In the genomic region with DNA sequence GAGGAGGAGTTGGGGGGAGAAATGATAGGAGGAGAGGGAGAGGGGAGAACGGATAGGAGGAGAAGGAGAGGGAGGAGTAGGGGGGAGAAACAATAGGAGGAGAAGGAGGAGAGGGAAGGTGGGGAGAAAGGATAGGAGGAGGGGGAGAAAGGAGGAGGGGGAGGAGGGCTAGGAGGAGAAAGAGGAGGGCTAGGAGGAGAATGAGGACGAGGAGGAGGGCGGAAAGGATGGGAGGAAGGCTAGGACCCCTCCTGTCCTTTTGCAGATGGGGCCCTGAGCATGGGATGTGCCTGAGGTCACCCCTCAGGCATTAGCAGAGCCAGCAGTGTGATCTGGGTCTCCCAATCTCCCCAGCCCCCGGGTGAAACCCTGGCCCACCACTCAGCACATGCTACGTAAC, we compare ENCODE assay signal across 22 cellular contexts. TPM values are rescaled to one million over a fixed set of nuclear protein-coding genes. Genes with fewer than 3 reads are reported as not detected.
"Had no signal": no experiment of that assay in that cellular context is flagged by ENCODE, and none has a peak within 500 bp of the region (broad histone marks: within the 10 kb centered on the region; RNA-seq: fewer than 3 reads in every experiment).

No MANE protein-coding gene starts in this region.

- H3K27ac Mint-ChIP-seq: activated CD4-positive, alpha-beta memory T cell treated with anti-CD3 and anti-CD28 coated beads for 36 hours; activated CD4-positive, alpha-beta T cell treated with anti-CD3 and anti-CD28 coated beads for 36 hours; activated CD8-positive, alpha-beta memory T cell treated with anti-CD3 and anti-CD28 coated beads, Interleukin-2, amount 10 ng/mL, durations not matched to agents 7 days and 5 days; activated naive CD4-positive, alpha-beta T cell treated with anti-CD3 and anti-CD28 coated beads for 36 hours; activated naive CD8-positive, alpha-beta T cell treated with anti-CD3 and anti-CD28 coated beads, Interleukin-2, amount 50 U/mL, for 24 hours; activated T-helper 2 cell treated with anti-CD3 and anti-CD28 coated beads, Interferon-gamma antibody, Interleukin-2, Interleukin-4, amounts not matched to agents 10 μg/mL and 5 μg/mL and 100 μg/mL, durations not matched to agents 14 hours and 24 hours and 36 hours; dendritic cell treated with granulocyte-macrophage colony-stimulating factor and Interleukin-4, amounts not matched to agents 40 ng/mL and 50 ng/mL, for 4 days; effector memory CD8-positive, alpha-beta T cell had no signal

- ATAC-seq: activated CD4-positive, alpha-beta T cell treated with anti-CD3 and anti-CD28 coated beads for 36 hours; activated CD8-positive, alpha-beta memory T cell treated with anti-CD3 and anti-CD28 coated beads, Interleukin-2, amount 10 ng/mL, durations not matched to agents 7 days and 5 days; activated naive CD8-positive, alpha-beta T cell treated with anti-CD3 and anti-CD28 coated beads, Interleukin-2, amount 50 U/mL, for 24 hours; effector memory CD8-positive, alpha-beta T cell had no signal

- H3K36me3 Mint-ChIP-seq: activated CD8-positive, alpha-beta memory T cell treated with anti-CD3 and anti-CD28 coated beads, Interleukin-2, amount 10 ng/mL, durations not matched to agents 7 days and 5 days had no signal

- H3K4me3 ChIP-seq: ascending aorta, pancreas, thyroid gland, uterus had no signal

- H3K4me1 ChIP-seq: ascending aorta, pancreas, thyroid gland, uterus had no signal

- H3K27ac ChIP-seq: ascending aorta, epithelial cell of prostate, pancreas, thyroid gland, uterus had no signal

- H3K4me1 Mint-ChIP-seq: activated CD4-positive, alpha-beta T cell treated with anti-CD3 and anti-CD28 coated beads for 36 hours; activated CD8-positive, alpha-beta memory T cell treated with anti-CD3 and anti-CD28 coated beads, Interleukin-2, amount 10 ng/mL, durations not matched to agents 7 days and 5 days; activated naive CD8-positive, alpha-beta T cell treated with anti-CD3 and anti-CD28 coated beads, Interleukin-2, amount 50 U/mL, for 24 hours; neural crest cell had no signal

- H3K27me3 Mint-ChIP-seq: activated CD4-positive, alpha-beta memory T cell treated with anti-CD3 and anti-CD28 coated beads for 36 hours; activated CD4-positive, alpha-beta T cell treated with anti-CD3 and anti-CD28 coated beads for 36 hours; activated CD8-positive, alpha-beta memory T cell treated with anti-CD3 and anti-CD28 coated beads, Interleukin-2, amount 10 ng/mL, durations not matched to agents 7 days and 5 days; activated naive CD8-positive, alpha-beta T cell treated with anti-CD3 and anti-CD28 coated beads, Interleukin-2, amount 50 U/mL, for 24 hours; dendritic cell treated with granulocyte-macrophage colony-stimulating factor and Interleukin-4, amounts not matched to agents 40 ng/mL and 50 ng/mL, for 4 days; effector memory CD8-positive, alpha-beta T cell had no signal

- H3K36me3 ChIP-seq: pancreas, uterus had no signal

- H3K4me3 Mint-ChIP-seq: activated CD4-positive, alpha-beta memory T cell treated with anti-CD3 and anti-CD28 coated beads for 36 hours; activated CD4-positive, alpha-beta T cell treated with anti-CD3 and anti-CD28 coated beads for 36 hours; activated CD8-positive, alpha-beta memory T cell treated with anti-CD3 and anti-CD28 coated beads, Interleukin-2, amount 10 ng/mL, durations not matched to agents 7 days and 5 days; activated naive CD4-positive, alpha-beta T cell treated with anti-CD3 and anti-CD28 coated beads for 36 hours; activated naive CD8-positive, alpha-beta T cell treated with anti-CD3 and anti-CD28 coated beads, Interleukin-2, amount 50 U/mL, for 24 hours; dendritic cell treated with granulocyte-macrophage colony-stimulating factor and Interleukin-4, amounts not matched to agents 40 ng/mL and 50 ng/mL, for 4 days; effector memory CD8-positive, alpha-beta T cell; neural crest cell had no signal

- H3K9me3 Mint-ChIP-seq: activated CD4-positive, alpha-beta memory T cell treated with anti-CD3 and anti-CD28 coated beads for 36 hours; activated naive CD4-positive, alpha-beta T cell treated with anti-CD3 and anti-CD28 coated beads for 36 hours; activated naive CD8-positive, alpha-beta T cell treated with anti-CD3 and anti-CD28 coated beads, Interleukin-2, amount 50 U/mL, for 24 hours; activated T-helper 2 cell treated with anti-CD3 and anti-CD28 coated beads, Interferon-gamma antibody, Interleukin-2, Interleukin-4, amounts not matched to agents 10 μg/mL and 5 μg/mL and 100 μg/mL, durations not matched to agents 14 hours and 24 hours and 36 hours; dendritic cell treated with granulocyte-macrophage colony-stimulating factor and Interleukin-4, amounts not matched to agents 40 ng/mL and 50 ng/mL, for 4 days; effector memory CD8-positive, alpha-beta T cell; neural crest cell had no signal

- FAIRE-seq: bronchial epithelial cell, frontal cortex, pancreas had no signal

- DNase-seq: activated CD4-positive, alpha-beta memory T cell treated with anti-CD3 and anti-CD28 coated beads for 36 hours; activated CD4-positive, alpha-beta T cell treated with anti-CD3 and anti-CD28 coated beads for 36 hours; activated CD8-positive, alpha-beta memory T cell treated with anti-CD3 and anti-CD28 coated beads, Interleukin-2, amount 10 ng/mL, durations not matched to agents 7 days and 5 days; activated naive CD4-positive, alpha-beta T cell treated with anti-CD3 and anti-CD28 coated beads for 36 hours; activated naive CD8-positive, alpha-beta T cell treated with anti-CD3 and anti-CD28 coated beads, Interleukin-2, amount 50 U/mL, for 24 hours; activated T-cell treated with anti-CD3 and anti-CD28 coated beads, Interleukin-2, amount 50 U/mL, for 1 hour; effector memory CD8-positive, alpha-beta T cell; head of caudate nucleus; kidney glomerular epithelial cell; stimulated activated CD4-positive, alpha-beta T cell treated with anti-CD3 and anti-CD28 coated beads, Interleukin-12 subunit alpha, Interleukin-12 subunit beta, amount 100 ng/mL, for 4 hours; stimulated activated CD4-positive, alpha-beta T cell treated with anti-CD3 and anti-CD28 coated beads, Interleukin-2, amount 100 ng/mL, for 24 hours; T-helper 9 cell; thyroid gland; uterus had no signal

- H3K27me3 ChIP-seq: ascending aorta, pancreas, thyroid gland, uterus had no signal

- H3K9me3 ChIP-seq: ascending aorta, pancreas, thyroid gland, uterus had no signal

RNA-seq across cellular contexts. Expression of a gene that starts 38.6 kb away (rescaled TPM):
- total RNA-seq: ascending aorta had no signal
